Comparison of ENCODE assay signal across 15 cellular contexts in the genomic region with DNA sequence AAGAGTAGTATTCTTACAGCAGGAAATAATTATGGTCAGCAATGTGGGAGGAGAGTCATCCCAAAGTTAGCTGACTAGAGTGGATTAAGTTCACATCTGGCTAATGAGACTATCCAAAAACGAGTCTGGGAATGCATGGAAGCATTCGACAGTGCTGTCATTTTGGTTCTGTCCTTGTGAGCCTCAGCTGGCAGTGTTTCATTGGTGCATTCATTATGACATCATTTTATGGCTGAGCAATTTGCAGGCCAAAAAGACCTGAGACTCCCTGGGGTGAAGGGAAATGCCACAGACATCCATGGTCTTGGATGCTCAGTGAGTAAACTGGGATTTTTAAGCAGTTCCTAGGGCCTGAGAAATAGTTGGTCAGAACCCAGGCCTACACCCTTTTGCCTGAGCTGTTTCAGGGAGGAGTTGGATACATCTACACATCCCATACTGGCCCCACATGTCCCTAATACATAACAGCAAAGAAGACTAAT.
A peak's percentile ranks its signal among the peaks of the same experiment; 100 is the strongest.
DNase-seq lines count a peak whose midpoint lies in the region; ATAC-seq and TF ChIP-seq lines count a peak whose summit lies in the region.
"Had no signal": no experiment of that assay in that cellular context is flagged by ENCODE, and none has a peak within 500 bp of the region (broad histone marks: within the 10 kb centered on the region; RNA-seq: fewer than 3 reads in every experiment).

No MANE protein-coding gene starts in this region.

- H3K9me2 ChIP-seq in GM23248 (ENCODE audit: insufficient read depth) = no peaks in the 10 kb centered on the region

- H3K9me3 ChIP-seq in A673 (ENCODE audit: low read depth, low read length, poor library complexity, severe bottlenecking) = no peaks in the 10 kb centered on the region
- H3K9me3 ChIP-seq in GM23248 (ENCODE audit: low read depth) = no peaks in the 10 kb centered on the region
- no peaks in the 10 kb centered on the region for H3K9me3 ChIP-seq in adipocyte (ENCODE audit: control insufficient read depth, low read length)
- H3K9me3 ChIP-seq in effector memory CD4-positive, alpha-beta T cell (ENCODE audit: control insufficient read depth, low read length) = no peaks in the 10 kb centered on the region
- H3K9me3 ChIP-seq: pancreas, thoracic aorta had no signal

- H3K9me3 Mint-ChIP-seq in activated CD4-positive, alpha-beta T cell treated with anti-CD3 and anti-CD28 coated beads, Interleukin-2, amount 10 ng/mL, durations not matched to agents 7 days and 5 days = no peaks in the 10 kb centered on the region

- no peak for ATAC-seq in GM18498 (IDR thresholded peaks at IDR 0.05; ENCODE audit: unreplicated experiment)

- H3K27me3 ChIP-seq in A673 (replicated peaks; ENCODE audit: insufficient read depth, low read depth, low read length, poor library complexity) (peaks cover 5% of the 10 kb centered on the region), GM23248 (replicated peaks; ENCODE audit: insufficient read depth) (no peaks in the 10 kb centered on the region), adipocyte (replicated peaks; ENCODE audit: control insufficient read depth, insufficient read depth, low read length) (no peaks in the 10 kb centered on the region)
- H3K27me3 ChIP-seq in effector memory CD4-positive, alpha-beta T cell (replicated peaks; ENCODE audit: control insufficient read depth, insufficient read depth, low read length, poor library complexity, severe bottlenecking) = no peaks in the 10 kb centered on the region
- H3K27me3 ChIP-seq: pancreas had no signal

- no peak overlapping the region for H3K4me3 ChIP-seq in A673 (ENCODE audit: low read depth, low read length, poor library complexity, severe bottlenecking)
- no peak overlapping the region for H3K4me3 ChIP-seq in GM23248
- H3K4me3 ChIP-seq in adipocyte (ENCODE audit: low read length) = no peak overlapping the region
- no peak overlapping the region for H3K4me3 ChIP-seq in effector memory CD4-positive, alpha-beta T cell (ENCODE audit: insufficient read depth, low read depth, low read length, poor library complexity, severe bottlenecking)
- H3K4me3 ChIP-seq: pancreas, thoracic aorta had no signal

- peaks cover 38% of the 10 kb centered on the region for H3F3A ChIP-seq in GM23248 (ENCODE audit: insufficient read depth)

- H3K27ac Mint-ChIP-seq in activated CD4-positive, alpha-beta T cell treated with anti-CD3 and anti-CD28 coated beads, Interleukin-2, amount 10 ng/mL, durations not matched to agents 7 days and 5 days = no peak overlapping the region

- peak overlapping the region; percentile 56 for H3K4me2 ChIP-seq in GM23248 (ENCODE audit: unreplicated experiment)

- POLR2A ChIA-PET in A673 (lab: Charles Lee; ENCODE audit: low non-redundant PET) = no interaction called here
- POLR2A ChIA-PET in activated CD4-positive, alpha-beta T cell treated with anti-CD3 and anti-CD28 coated beads, Interleukin-2, amount 10 ng/mL, durations not matched to agents 7 days and 5 days (lab: Charles Lee) = no interaction called here

- H3K36me3 Mint-ChIP-seq in activated CD4-positive, alpha-beta T cell treated with anti-CD3 and anti-CD28 coated beads, Interleukin-2, amount 10 ng/mL, durations not matched to agents 7 days and 5 days (ENCODE audit: low read depth) = no peaks in the 10 kb centered on the region

- H3K9ac ChIP-seq in GM23248 (peak overlapping the region; percentile 61), adipocyte (ENCODE audit: low read length) (no peak overlapping the region)

- in situ Hi-C loops in GM23248 (cut with MboI) = loop anchor here (25.0 kb wide), 1 partner anchor 185 kb away; a partner anchor contains a TSS

- DNase-seq in A673 (ENCODE audit: low spot score) (peak; percentile 73), GM23248 (peak; percentile 99), adipocyte (ENCODE audit: low read depth) (peak; percentile 74), iPS-NIHi11 (ENCODE audit: low spot score) (peak; percentile 21), HPDE6-E6E7 (ENCODE audit: extremely low spot score) (no peak)
- no peak for DNase-seq in activated CD4-positive, alpha-beta T cell treated with anti-CD3 and anti-CD28 coated beads, Interleukin-2, amount 10 ng/mL, durations not matched to agents 7 days and 5 days
- DNase-seq in effector memory CD4-positive, alpha-beta T cell = no peak
- DNase-seq: activated naive CD4-positive, alpha-beta T cell treated with Interleukin-2 at 50 U/mL for 16 hours; DMS153; NCI-H1417 treated with DMSO at 0.1 percent for 48 hours; pancreas; stimulated activated CD4-positive, alpha-beta T cell treated with anti-CD3 and anti-CD28 coated beads, Interleukin-15, amount 100 ng/mL, for 24 hours had no signal

- H3K27ac ChIP-seq in A673 (ENCODE audit: low read depth, low read length, poor library complexity, severe bottlenecking) = no peak overlapping the region
- H3K27ac ChIP-seq in GM23248 = peak overlapping the region; percentile 88
- no peak overlapping the region for H3K27ac ChIP-seq in effector memory CD4-positive, alpha-beta T cell (ENCODE audit: insufficient read depth, low read length, poor library complexity, severe bottlenecking)
- H3K27ac ChIP-seq: pancreas, thoracic aorta had no signal

- intact Hi-C loops in A673 (cut with micrococcal nuclease; ENCODE audit: unreplicated experiment) = no loop called here

- no peak overlapping the region for H3K4me3 Mint-ChIP-seq in activated CD4-positive, alpha-beta T cell treated with anti-CD3 and anti-CD28 coated beads, Interleukin-2, amount 10 ng/mL, durations not matched to agents 7 days and 5 days
- H3K4me3 Mint-ChIP-seq: B cell had no signal

- H3K4me1 Mint-ChIP-seq in activated CD4-positive, alpha-beta T cell treated with anti-CD3 and anti-CD28 coated beads, Interleukin-2, amount 10 ng/mL, durations not matched to agents 7 days and 5 days = no peaks in the 10 kb centered on the region

- H2AFZ ChIP-seq in GM23248 = 0 out of 2 replicates have a peak overlapping the region, but pooled peaks have one; percentile 4

- H4K20me1 ChIP-seq in GM23248 (ENCODE audit: insufficient read depth) = no peaks in the 10 kb centered on the region

- H3K36me3 ChIP-seq in A673 (ENCODE audit: insufficient read depth, low read length, poor library complexity, severe bottlenecking) (no peaks in the 10 kb centered on the region), GM23248 (ENCODE audit: low read depth) (no peaks in the 10 kb centered on the region), adipocyte (ENCODE audit: control insufficient read depth, insufficient read depth, low read length, severe bottlenecking) (no peaks in the 10 kb centered on the region)
- no peaks in the 10 kb centered on the region for H3K36me3 ChIP-seq in effector memory CD4-positive, alpha-beta T cell (ENCODE audit: control insufficient read depth, insufficient read depth, low read length)
- H3K36me3 ChIP-seq: pancreas, thoracic aorta had no signal

- 0 to 2% methylated on average over 2 of the region's 2 CpGs for WGBS in GM23248 (ENCODE audit: low coverage in 1 of 2, low lambda C conversion rate in 2 of 2, missing lambda C conversion rate in 2 of 2), 2 experiments

- CTCF ChIA-PET in A673 (lab: Charles Lee) = no interaction called here
- CTCF ChIA-PET in activated CD4-positive, alpha-beta T cell treated with anti-CD3 and anti-CD28 coated beads, Interleukin-2, amount 10 ng/mL, durations not matched to agents 7 days and 5 days (lab: Charles Lee) = no interaction called here

- H3K4me1 ChIP-seq in A673 (ENCODE audit: insufficient read depth, low read length, poor library complexity, severe bottlenecking) (no peaks in the 10 kb centered on the region), GM23248 (ENCODE audit: insufficient read depth) (peaks cover 42% of the 10 kb centered on the region), adipocyte (ENCODE audit: control insufficient read depth, insufficient read depth, low read length) (peaks cover 18% of the 10 kb centered on the region)
- no peaks in the 10 kb centered on the region for H3K4me1 ChIP-seq in effector memory CD4-positive, alpha-beta T cell (ENCODE audit: control insufficient read depth, insufficient read depth, low read length, poor library complexity, severe bottlenecking)
- H3K4me1 ChIP-seq: pancreas had no signal

- no TSS peak for BruUV-seq in A673 (replicated peaks; lab: Mats Ljungman, UMichigan)

- no peak for TF ChIP-seq CTCF in A673 (conservative IDR thresholded peaks at IDR 0.05; ENCODE audit: low read depth, low read length)

- peaks cover 5% of the 10 kb centered on the region for H3K27me3 Mint-ChIP-seq in activated CD4-positive, alpha-beta T cell treated with anti-CD3 and anti-CD28 coated beads, Interleukin-2, amount 10 ng/mL, durations not matched to agents 7 days and 5 days
- H3K27me3 Mint-ChIP-seq: B cell had no signal

- no peaks in the 10 kb centered on the region for H3K79me2 ChIP-seq in GM23248 (ENCODE audit: insufficient read depth)

Comparison
In these comparisons a context has a peak if more than half of its experiments do, and no peak if none do; other contexts are left out.
1. DNase-seq: peak in A673 (single experiment), GM23248 (single experiment), adipocyte (single experiment) and iPS-NIHi11 (single experiment); none in activated CD4-positive, alpha-beta T cell treated with anti-CD3 and anti-CD28 coated beads, Interleukin-2, amount 10 ng/mL, durations not matched to agents 7 days and 5 days (single experiment), effector memory CD4-positive, alpha-beta T cell (0 of 3) and HPDE6-E6E7 (single experiment).